In genomic region chr20:6420336-6420735, GRCh38 we compare ENCODE assay signal across 18 cellular contexts.
"Had no signal": no experiment of that assay in that cellular context is flagged by ENCODE, and none has a peak within 500 bp of the region (broad histone marks: within the 10 kb centered on the region; RNA-seq: fewer than 3 reads in every experiment).

No MANE protein-coding gene starts in this region.

- DNase-seq: activated CD4-positive, alpha-beta T cell treated with anti-CD3 and anti-CD28 coated beads for 1 hour; activated CD4-positive, alpha-beta T cell treated with anti-CD3 and anti-CD28 coated beads, Interleukin-2, amount 50 U/mL, for 1 hour; activated CD8-positive, alpha-beta T cell treated with anti-CD3 and anti-CD28 coated beads, Interleukin-2, amount 10 ng/mL, durations not matched to agents 7 days and 5 days; activated T-cell treated with anti-CD3 and anti-CD28 coated beads, Interleukin-2, amount 50 U/mL, for 1 hour; erythroblast; foreskin melanocyte; kidney glomerular epithelial cell; left lung; naive thymus-derived CD4-positive, alpha-beta T cell; posterior cingulate gyrus; stimulated activated CD4-positive, alpha-beta T cell treated with anti-CD3 and anti-CD28 coated beads, Interleukin-4, amount 100 ng/mL, for 24 hours; stimulated activated naive CD4-positive, alpha-beta T cell treated with Interleukin-2 at 50 U/mL for 16 hours had no signal

- H3K27ac ChIP-seq: coronary artery, left lung, neural progenitor cell, thoracic aorta, vagina had no signal

- ATAC-seq: activated CD8-positive, alpha-beta T cell treated with anti-CD3 and anti-CD28 coated beads, Interleukin-2, amount 10 ng/mL, durations not matched to agents 7 days and 5 days; activated naive CD4-positive, alpha-beta T cell treated with anti-CD3 and anti-CD28 coated beads, Interleukin-2, amount 50 U/mL, for 72 hours; activated T-helper 17 cell treated with anti-CD3 and anti-CD28 coated beads, Interleukin-2, amount 50 U/mL, for 72 hours; left lung; naive thymus-derived CD4-positive, alpha-beta T cell had no signal
